In the genomic region with DNA sequence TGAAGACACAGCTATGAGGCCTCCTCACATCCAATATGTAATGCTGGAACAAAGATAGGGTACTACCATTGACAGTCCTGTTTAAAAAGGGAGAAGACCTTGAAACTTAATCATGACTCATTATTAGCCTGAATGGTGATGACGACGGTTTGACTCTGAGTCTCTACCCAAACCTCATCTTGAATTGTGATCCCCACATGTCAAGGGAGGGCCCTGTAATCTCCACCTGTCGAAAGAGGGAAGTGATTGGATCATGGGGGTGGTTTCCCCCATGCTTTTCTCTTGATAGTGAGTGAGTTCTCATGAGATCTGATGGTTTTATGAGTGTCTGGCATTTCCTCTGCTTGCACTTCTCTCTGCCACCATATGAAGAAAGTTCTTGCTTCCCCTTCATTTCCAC, we compare ENCODE assay signal across 18 cellular contexts.
"Had no signal": no experiment of that assay in that cellular context is flagged by ENCODE, and none has a peak within 500 bp of the region (broad histone marks: within the 10 kb centered on the region; RNA-seq: fewer than 3 reads in every experiment).

No MANE protein-coding gene starts in this region.

- DNase-seq: activated CD8-positive, alpha-beta memory T cell treated with anti-CD3 and anti-CD28 coated beads for 24 hours; activated CD8-positive, alpha-beta memory T cell treated with anti-CD3 and anti-CD28 coated beads, Interleukin-2, amount 50 U/mL, for 4 hours; activated naive CD4-positive, alpha-beta T cell; activated T-cell treated with anti-CD3 and anti-CD28 coated beads, Interleukin-2, amount 50 U/mL, for 4 hours; adrenal gland; colonic mucosa; heart right ventricle; left colon; ovary; psoas muscle; stimulated activated CD4-positive, alpha-beta T cell treated with anti-CD3 and anti-CD28 coated beads, Interleukin-4, amount 100 ng/mL, for 24 hours; stimulated activated naive CD8-positive, alpha-beta T cell treated with anti-CD3 and anti-CD28 coated beads, Interleukin-15, Interleukin-2, amounts not matched to agents 100 U/mL and 50 U/mL, for 24 hours had no signal

- H3K4me1 ChIP-seq: adrenal gland, colonic mucosa, heart right ventricle, psoas muscle, right atrium auricular region had no signal

- H3K9me3 ChIP-seq: adrenal gland, colonic mucosa, heart right ventricle, neutrophil, ovary, psoas muscle, right atrium auricular region had no signal

- H3K27ac ChIP-seq: adrenal gland, colonic mucosa, heart right ventricle, neutrophil, ovary, psoas muscle, right atrium auricular region had no signal

- ATAC-seq: activated T-cell treated with anti-CD3 and anti-CD28 coated beads, Interleukin-2, amount 50 U/mL, for 4 hours; heart right ventricle; left colon; psoas muscle; stimulated activated naive CD8-positive, alpha-beta T cell treated with anti-CD3 and anti-CD28 coated beads, Interleukin-15, Interleukin-2, amounts not matched to agents 100 U/mL and 50 U/mL, for 24 hours; WTC11 had no signal

- H3K27me3 ChIP-seq: adrenal gland, colonic mucosa, heart right ventricle, neutrophil, ovary, right atrium auricular region had no signal

- H3K4me3 ChIP-seq: adrenal gland, colonic mucosa, heart right ventricle, ovary, psoas muscle, right atrium auricular region had no signal

- FAIRE-seq: astrocyte, keratinocyte, TTC549 had no signal
